1 cellular context compared by ENCODE assay signal in genomic region chr4:40308528-40309122, GRCh38.
TF ChIP-seq lines count a peak whose summit lies in the region.

No MANE protein-coding gene starts in this region.

TF ChIP-seq in A549, 52 proteins besides CTCF, POLR2A, EP300 and RAD21 (continued from another document):
- TF ChIP-seq EHF (CRISPR knock-in tag; IDR thresholded peaks at IDR 0.05) (no peak), MAX (IDR thresholded peaks at IDR 0.05) (no peak), EHMT2 (IDR thresholded peaks at IDR 0.05; ENCODE audit: low read depth) (no peak), HOXB5 (CRISPR knock-in tag; IDR thresholded peaks at IDR 0.05) (no peak), HMGXB4 (CRISPR knock-in tag; IDR thresholded peaks at IDR 0.05; ENCODE audit: borderline replicate concordance) (no peak), BHLHE40 (IDR thresholded peaks at IDR 0.05; ENCODE audit: low read depth, low read length) (no peak), FOSB (CRISPR knock-in tag; IDR thresholded peaks at IDR 0.05) (no peak), CBX8 (IDR thresholded peaks at IDR 0.05) (no peak)
